13 cellular contexts compared by ENCODE assay signal in genomic region chr9:134492281-134492691, GRCh38.
DNase-seq lines count a peak whose midpoint lies in the region; ATAC-seq and TF ChIP-seq lines count a peak whose summit lies in the region.
"Had no signal": no experiment of that assay in that cellular context is flagged by ENCODE, and none has a peak within 500 bp of the region (broad histone marks: within the 10 kb centered on the region; RNA-seq: fewer than 3 reads in every experiment).

No MANE protein-coding gene starts in this region.

- no peak for ATAC-seq in activated T-cell treated with anti-CD3 and anti-CD28 coated beads, Interleukin-2, amount 50 U/mL, for 72 hours (replicated peaks in 1 of 2)
- ATAC-seq in HG03025 (IDR thresholded peaks at IDR 0.05; ENCODE audit: low FRiP score, unreplicated experiment): no peak

- H3K4me3 Mint-ChIP-seq in activated T-cell treated with anti-CD3 and anti-CD28 coated beads, Interleukin-2, amount 50 U/mL, for 72 hours: no peak overlapping the region

- no peaks in the 10 kb centered on the region for H3K36me3 Mint-ChIP-seq in activated T-cell treated with anti-CD3 and anti-CD28 coated beads, Interleukin-2, amount 50 U/mL, for 72 hours (ENCODE audit: insufficient read depth in 2 of 2)

- H3K27me3 ChIP-seq in brain microvascular endothelial cell (replicated peaks): no peaks in the 10 kb centered on the region
- H3K27me3 ChIP-seq in testis: no peaks in the 10 kb centered on the region

- H3K9me3 Mint-ChIP-seq in activated T-cell treated with anti-CD3 and anti-CD28 coated beads, Interleukin-2, amount 50 U/mL, for 72 hours: no peaks in the 10 kb centered on the region

- no peak overlapping the region for H3K27ac Mint-ChIP-seq in activated T-cell treated with anti-CD3 and anti-CD28 coated beads, Interleukin-2, amount 50 U/mL, for 72 hours

- H3K9me3 ChIP-seq in testis: no peaks in the 10 kb centered on the region

- H3K36me3 ChIP-seq in brain microvascular endothelial cell (replicated peaks) (no peaks in the 10 kb centered on the region), testis (ENCODE audit: low read depth, missing control alignments) (no peaks in the 10 kb centered on the region)

- 50 to 55% methylated on average over 12 of the region's 12 CpGs for WGBS in testis, 2 donors

- no peaks in the 10 kb centered on the region for H3K27me3 Mint-ChIP-seq in activated T-cell treated with anti-CD3 and anti-CD28 coated beads, Interleukin-2, amount 50 U/mL, for 72 hours (ENCODE audit: low read depth)

- H3K4me1 Mint-ChIP-seq in activated T-cell treated with anti-CD3 and anti-CD28 coated beads, Interleukin-2, amount 50 U/mL, for 72 hours (ENCODE audit: low read depth): no peaks in the 10 kb centered on the region

- peak; percentile 90 for DNase-seq in GM04504 (ENCODE audit: low read depth)
- DNase-seq in brain microvascular endothelial cell: peak; percentile 23
- DNase-seq in left kidney (ENCODE audit: low read depth, low spot score): peak; percentile 73
- peak; percentile 78 for DNase-seq in testis
- no peak for DNase-seq in activated T-cell treated with anti-CD3 and anti-CD28 coated beads, Interleukin-2, amount 50 U/mL, for 72 hours
- DNase-seq in GM13976 (ENCODE audit: low spot score): no peak
- no peak for DNase-seq in NCI-H146 treated with DMSO at 0.1 percent for 48 hours (lab: John Stamatoyannopoulos, UW; ENCODE audit: unreplicated experiment)
- DNase-seq: amygdala; GDM1; NCI-H1694; SHP77 treated with DMSO at 0.1 percent for 48 hours; stimulated activated CD4-positive, alpha-beta T cell treated with anti-CD3 and anti-CD28 coated beads, Interleukin-4, amount 100 ng/mL, for 24 hours had no signal

- no peak for TF ChIP-seq POLR2A in testis (IDR thresholded peaks at IDR 0.05)

- no peak for TF ChIP-seq CTCF in brain microvascular endothelial cell (IDR thresholded peaks at IDR 0.05; ENCODE audit: low read depth, low read length, missing control alignments)
- TF ChIP-seq CTCF in testis (IDR thresholded peaks at IDR 0.05): no peak
- TF ChIP-seq CTCF in GM13976 (IDR thresholded peaks at IDR 0.05; ENCODE audit: borderline replicate concordance, control extremely low read depth, extremely low read depth, insufficient read depth, missing control alignments): no peak

- H3K4me1 ChIP-seq in testis: no peaks in the 10 kb centered on the region

- in situ Hi-C loops in brain microvascular endothelial cell (cut with HindIII; ENCODE audit: low pct_ligation_motif_present, low sequenced_read_pairs) (loop anchor here (25.0 kb wide), 1 partner anchor 145 kb away; the partner anchor contains the start of gene COL5A1), GM13976 (cut with MboI; ENCODE audit: low sequenced_read_pairs, unreplicated experiment) (no loop called here)

- intact Hi-C loops in testis (cut with DNase I; ENCODE audit: low total_unique reads): no loop called here

- H3K4me3 ChIP-seq in brain microvascular endothelial cell (ENCODE audit: low read depth, low read length) (no peak overlapping the region), testis (no peak overlapping the region)

- no peak overlapping the region for H3K27ac ChIP-seq in brain microvascular endothelial cell
- H3K27ac ChIP-seq in testis: no peak overlapping the region

Comparison
In these comparisons a context has a peak if more than half of its experiments do, and no peak if none do; other contexts are left out.
1. DNase-seq: peak in GM04504 (single experiment), brain microvascular endothelial cell (single experiment), left kidney (single experiment) and testis (single experiment); none in activated T-cell treated with anti-CD3 and anti-CD28 coated beads, Interleukin-2, amount 50 U/mL, for 72 hours (0 of 2), GM13976 (single experiment) and NCI-H146 treated with DMSO at 0.1 percent for 48 hours (single experiment).